Comparison of ENCODE assay signal across 32 cellular contexts in the genomic region with DNA sequence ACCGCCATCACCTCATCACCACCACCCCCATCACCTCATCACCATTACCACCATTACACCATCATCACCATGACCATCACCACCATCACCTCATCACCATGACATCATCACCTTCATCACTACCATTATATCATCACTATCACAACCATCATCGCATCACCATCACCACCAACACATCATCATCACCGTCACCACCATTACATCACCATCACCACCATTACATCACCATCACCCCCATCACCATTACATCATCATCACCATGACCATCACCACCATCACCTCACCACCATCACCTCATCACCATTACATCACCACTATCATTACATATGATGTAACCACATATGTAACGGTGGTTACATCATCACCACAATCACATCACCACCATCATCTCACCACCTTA.
"Had no signal": no experiment of that assay in that cellular context is flagged by ENCODE, and none has a peak within 500 bp of the region (broad histone marks: within the 10 kb centered on the region; RNA-seq: fewer than 3 reads in every experiment).

No MANE protein-coding gene starts in this region.

- H3K27ac ChIP-seq: adrenal gland, body of pancreas, epithelial cell of prostate, esophagus squamous epithelium, gastroesophageal sphincter, WERI-Rb-1 had no signal

- H3K36me3 ChIP-seq: adrenal gland, esophagus squamous epithelium, gastroesophageal sphincter, WERI-Rb-1 had no signal

- H3K4me1 ChIP-seq: adrenal gland, body of pancreas, esophagus squamous epithelium, gastroesophageal sphincter had no signal

- H3K27me3 ChIP-seq: adrenal gland, body of pancreas, esophagus squamous epithelium had no signal

- H3K4me3 ChIP-seq: adrenal gland, body of pancreas, esophagus squamous epithelium, gastroesophageal sphincter had no signal

- FAIRE-seq: colon had no signal

- H3K9me3 ChIP-seq: adrenal gland, body of pancreas, esophagus squamous epithelium, gastroesophageal sphincter had no signal

- ATAC-seq: activated CD4-positive, CD25-positive, alpha-beta regulatory T cell treated with anti-CD3 and anti-CD28 coated beads, Interleukin-2, amount 50 U/mL, for 24 hours; activated CD8-positive, alpha-beta T cell treated with anti-CD3 and anti-CD28 coated beads for 36 hours; activated naive CD8-positive, alpha-beta T cell treated with anti-CD3 and anti-CD28 coated beads, Interleukin-2, amount 50 U/mL, for 24 hours; body of pancreas; effector memory CD8-positive, alpha-beta T cell; gastroesophageal sphincter; T-helper 17 cell had no signal

- DNase-seq: activated B cell treated with CpG ODN at 0.5 μM for 24 hours; activated CD4-positive, alpha-beta T cell treated with anti-CD3 and anti-CD28 coated beads for 48 hours; activated CD4-positive, alpha-beta T cell treated with anti-CD3 and anti-CD28 coated beads, Interleukin-2, amount 50 U/mL, for 1 hour; activated CD4-positive, alpha-beta T cell treated with anti-CD3 and anti-CD28 coated beads, Interleukin-2, amount 50 U/mL, for 48 hours; activated CD8-positive, alpha-beta memory T cell treated with anti-CD3 and anti-CD28 coated beads for 24 hours; activated CD8-positive, alpha-beta memory T cell treated with anti-CD3 and anti-CD28 coated beads, Interleukin-2, amount 50 U/mL, for 4 hours; activated CD8-positive, alpha-beta T cell treated with anti-CD3 and anti-CD28 coated beads for 36 hours; activated effector memory CD4-positive, alpha-beta T cell treated with anti-CD3 and anti-CD28 coated beads, Interleukin-2, amount 50 U/mL, for 16 hours; activated naive CD4-positive, alpha-beta T cell treated with anti-CD3 and anti-CD28 coated beads for 36 hours; activated naive CD8-positive, alpha-beta T cell treated with anti-CD3 and anti-CD28 coated beads for 36 hours; activated naive CD8-positive, alpha-beta T cell treated with anti-CD3 and anti-CD28 coated beads, Interleukin-2, amount 50 U/mL, for 24 hours; activated T-cell treated with anti-CD3 and anti-CD28 coated beads, Interleukin-2, amount 50 U/mL, for 1 hour; activated T-cell treated with anti-CD3 and anti-CD28 coated beads, Interleukin-2, amount 50 U/mL, for 48 hours; adrenal gland; amygdala; aorta; body of pancreas; caudate nucleus; cortex of kidney; dermis blood vessel endothelial cell; effector CD4-positive, alpha-beta T cell; effector memory CD8-positive, alpha-beta T cell; esophagus squamous epithelium; foreskin melanocyte; head of caudate nucleus; T-helper 17 cell; T1000; WERI-Rb-1 had no signal
